23 cellular contexts compared by ENCODE assay signal in the genomic region with DNA sequence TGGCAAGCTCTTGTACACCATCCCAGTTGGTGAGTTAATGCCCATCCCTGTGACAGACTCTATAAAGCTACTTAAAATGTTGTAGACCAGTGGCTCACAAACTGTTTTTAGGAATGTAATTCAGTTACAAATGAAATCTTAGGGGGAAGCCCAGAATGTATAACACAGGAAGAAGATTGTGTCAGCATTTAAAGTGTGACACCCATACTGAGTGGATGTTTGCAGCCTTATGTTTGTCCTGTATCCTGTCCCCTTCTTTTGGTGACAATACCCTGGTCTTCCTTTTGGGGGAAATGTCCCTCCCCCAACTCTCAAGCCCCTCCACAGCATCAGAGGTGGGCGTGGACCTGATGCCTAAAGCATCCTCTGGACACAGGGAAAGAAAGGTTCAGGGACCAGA. TPM values are rescaled to one million over a fixed set of nuclear protein-coding genes. Genes with fewer than 3 reads are reported as not detected.
"Had no signal": no experiment of that assay in that cellular context is flagged by ENCODE, and none has a peak within 500 bp of the region (broad histone marks: within the 10 kb centered on the region; RNA-seq: fewer than 3 reads in every experiment).

No MANE protein-coding gene starts in this region.

- H3K9me3 Mint-ChIP-seq: immature natural killer cell had no signal

- ATAC-seq: foreskin keratinocyte, gastroesophageal sphincter, heart left ventricle, left cardiac atrium, left lung, left ventricle myocardium superior, lower lobe of right lung had no signal

- FAIRE-seq: colon, endothelial cell of umbilical vein, frontal cortex had no signal

- H3K27me3 ChIP-seq: hepatocyte had no signal

- H3K4me1 Mint-ChIP-seq: immature natural killer cell had no signal

- H3K27ac Mint-ChIP-seq: immature natural killer cell had no signal

- H3K4me1 ChIP-seq: esophagus muscularis mucosa, gastroesophageal sphincter, heart left ventricle, left lung, lower lobe of right lung had no signal

- H3K4me3 Mint-ChIP-seq: immature natural killer cell had no signal

- H3K36me3 ChIP-seq: esophagus muscularis mucosa, gastroesophageal sphincter, heart left ventricle, left lung, lower lobe of right lung had no signal

- DNase-seq: dermis blood vessel endothelial cell; dorsolateral prefrontal cortex; effector CD4-positive, alpha-beta T cell; effector memory CD4-positive, alpha-beta T cell; foreskin keratinocyte; heart left ventricle; hypothalamus; immature natural killer cell; islet precursor cell; left cardiac atrium; left lung; left ventricle myocardium superior; lower lobe of right lung; mesenchymal stem cell; midbrain had no signal

- H3K27ac ChIP-seq: coronary artery, dorsolateral prefrontal cortex, esophagus muscularis mucosa, foreskin keratinocyte, gastroesophageal sphincter, heart left ventricle, hepatocyte, left lung, lower lobe of right lung had no signal

- H3K36me3 Mint-ChIP-seq: immature natural killer cell had no signal

- H3K4me3 ChIP-seq: coronary artery, dorsolateral prefrontal cortex, esophagus muscularis mucosa, gastroesophageal sphincter, heart left ventricle, hepatocyte, left lung, lower lobe of right lung had no signal

- H3K9me3 ChIP-seq: esophagus muscularis mucosa, gastroesophageal sphincter, heart left ventricle, left lung, lower lobe of right lung had no signal

RNA-seq across cellular contexts. Expression of gene FAM222A, which starts 47.6 kb away (rescaled TPM):
- total RNA-seq: fibroblast of lung had no signal
